20 cellular contexts compared by ENCODE assay signal in genomic region chrX:107738768-107739167, GRCh38. TPM values are rescaled to one million over a fixed set of nuclear protein-coding genes. Genes with fewer than 3 reads are reported as not detected.
A peak's percentile ranks its signal among the peaks of the same experiment; 100 is the strongest.
DNase-seq lines count a peak whose midpoint lies in the region; ATAC-seq and FAIRE-seq lines count a peak whose summit lies in the region.
"Had no signal": no experiment of that assay in that cellular context is flagged by ENCODE, and none has a peak within 500 bp of the region (broad histone marks: within the 10 kb centered on the region; RNA-seq: fewer than 3 reads in every experiment).

No MANE protein-coding gene starts in this region.

- 88% methylated on average over 7 of the region's 8 CpGs for WGBS in mesenchymal stem cell

- H3K4me1 ChIP-seq in mesenchymal stem cell (ENCODE audit: control insufficient read depth, insufficient read depth, low read depth, low read length) (peaks cover 15% of the 10 kb centered on the region), skeletal muscle tissue (ENCODE audit: control insufficient read depth in 3 of 3, insufficient read depth in 3 of 3, low read length in 3 of 3) (peaks cover 64 to 78% (median 76%) of the 10 kb centered on the region in 3 donors)
- H3K4me1 ChIP-seq: Caco-2 had no signal

- no peak overlapping the region for H2AK5ac ChIP-seq in mesenchymal stem cell (ENCODE audit: low read length, severe bottlenecking)

- H3K36me3 ChIP-seq in mesenchymal stem cell (ENCODE audit: control insufficient read depth in 1 of 2, insufficient read depth in 2 of 2, low read depth in 1 of 2, low read length in 2 of 2) (no peaks in the 10 kb centered on the region), skeletal muscle tissue (ENCODE audit: control insufficient read depth in 3 of 3, insufficient read depth in 3 of 3, low read length in 3 of 3) (no peaks in the 10 kb centered on the region)

- no peak for FAIRE-seq in GM19239 (lab: Jason Lieb, UNC)
- FAIRE-seq: astrocyte had no signal

- H2AFZ ChIP-seq in mesenchymal stem cell (ENCODE audit: low read depth, low read length): no peak overlapping the region
- H2AFZ ChIP-seq: hepatocyte had no signal

- H3K18ac ChIP-seq in mesenchymal stem cell (ENCODE audit: low read depth in 1 of 2, low read length in 2 of 2): peak overlapping the region in 1 of 2 experiments; percentile 64

- H3K9ac ChIP-seq in mesenchymal stem cell (ENCODE audit: low read length) (no peak overlapping the region), skeletal muscle tissue (ENCODE audit: low read depth in 1 of 3, low read length in 3 of 3) (peak overlapping the region in 1 of 3 donors; percentile 45)

- peak overlapping the region in 1 of 2 experiments; percentile 23 for H2BK12ac ChIP-seq in mesenchymal stem cell (ENCODE audit: low read length in 2 of 2)

- no peak overlapping the region for H4K91ac ChIP-seq in mesenchymal stem cell (ENCODE audit: low read length)

- H2BK120ac ChIP-seq in mesenchymal stem cell (ENCODE audit: low read depth, low read length): peak overlapping the region; percentile 19

- no peak overlapping the region for H3K4ac ChIP-seq in mesenchymal stem cell (ENCODE audit: low read depth in 1 of 2, low read length in 2 of 2)

- H3K23ac ChIP-seq in mesenchymal stem cell (ENCODE audit: low read length in 2 of 2): no peak overlapping the region

- H3K14ac ChIP-seq in mesenchymal stem cell (ENCODE audit: low read length in 2 of 2): no peak overlapping the region

- peak; percentile 29 for DNase-seq in LHCN-M2 (ENCODE audit: low read depth)
- DNase-seq in mesenchymal stem cell: no peak
- DNase-seq in GM19239 (ENCODE audit: insufficient read length, low spot score): no peak
- DNase-seq in NCI-H2029 (lab: John Stamatoyannopoulos, UW): no peak
- no peak for DNase-seq in NCI-H345 (lab: John Stamatoyannopoulos, UW)
- DNase-seq: activated gamma-delta T cell, Caco-2, GDM1, left colon, natural killer cell had no signal

- H2BK5ac ChIP-seq in mesenchymal stem cell (ENCODE audit: low read depth, low read length, poor library complexity, severe bottlenecking): no peak overlapping the region

- H3K4me2 ChIP-seq in mesenchymal stem cell (ENCODE audit: low read length, poor library complexity, severe bottlenecking): no peak overlapping the region
- H3K4me2 ChIP-seq: hepatocyte had no signal

- H3K9me3 ChIP-seq in mesenchymal stem cell (ENCODE audit: control insufficient read depth, low read length): no peaks in the 10 kb centered on the region
- no peaks in the 10 kb centered on the region for H3K9me3 ChIP-seq in skeletal muscle tissue (ENCODE audit: control insufficient read depth in 3 of 3, low read length in 3 of 3)
- H3K9me3 ChIP-seq: Caco-2 had no signal

- H3K79me1 ChIP-seq in mesenchymal stem cell (replicated peaks; ENCODE audit: low read length, poor library complexity, severe bottlenecking): no peaks in the 10 kb centered on the region

- peak overlapping the region; percentile 89 for H3K27ac ChIP-seq in cingulate gyrus (ENCODE audit: low read depth, low read length)
- H3K27ac ChIP-seq in mesenchymal stem cell (ENCODE audit: low read length, poor library complexity, severe bottlenecking): no peak overlapping the region
- H3K27ac ChIP-seq in skeletal muscle tissue (ENCODE audit: low read depth, low read length): peak overlapping the region; percentile 45
- H3K27ac ChIP-seq: hepatocyte had no signal

- H3K4me3 ChIP-seq in mesenchymal stem cell (ENCODE audit: insufficient read depth in 1 of 2, low read depth in 1 of 2, low read length in 2 of 2) (no peak overlapping the region), skeletal muscle tissue (ENCODE audit: low read length in 3 of 3) (no peak overlapping the region)
- H3K4me3 ChIP-seq: hepatocyte had no signal

- H3K27me3 ChIP-seq in mesenchymal stem cell (ENCODE audit: control insufficient read depth in 1 of 2, insufficient read depth in 1 of 2, low read length in 2 of 2): peaks cover 0 to 90% of the 10 kb centered on the region in 2 experiments
- peaks cover 0 to 18% (median 0%) of the 10 kb centered on the region in 3 donors for H3K27me3 ChIP-seq in skeletal muscle tissue (ENCODE audit: control insufficient read depth in 3 of 3, insufficient read depth in 3 of 3, low read length in 3 of 3)
- H3K27me3 ChIP-seq: hepatocyte had no signal

- ATAC-seq in GM18873 (IDR thresholded peaks at IDR 0.05; ENCODE audit: low FRiP score, unreplicated experiment): no peak
- ATAC-seq: esophagus mucosa, left colon, natural killer cell, WTC11 had no signal

- no peak overlapping the region for H4K8ac ChIP-seq in mesenchymal stem cell (ENCODE audit: low read length)

- peak overlapping the region; percentile 28 for H2BK15ac ChIP-seq in mesenchymal stem cell (ENCODE audit: low read depth, poor library complexity, severe bottlenecking)

RNA-seq across cellular contexts. Expression of gene TSC22D3, which starts 36.8 kb away (rescaled TPM):
- 189 and 245 TPM in 2 replicates for total RNA-seq in LHCN-M2 (2014; rRNA removed)
- polyA plus RNA-seq in LHCN-M2 (2012): 65.4 TPM
- 151 TPM for polyA plus RNA-seq in mesenchymal stem cell (2013, experiment 1 of 2)
- polyA plus RNA-seq in mesenchymal stem cell (2013, experiment 2 of 2): 131 TPM
- total RNA-seq in skeletal muscle tissue: 30.3 TPM

RNA-seq across cellular contexts. Expression of gene NCBP2L, which starts 38.8 kb away (rescaled TPM):
- total RNA-seq in LHCN-M2 (2014; rRNA removed) (0.17 TPM in 1 of 2 replicates, not detected in the other), skeletal muscle tissue (1.0 TPM)
- polyA plus RNA-seq in LHCN-M2 (2012): not detected
- not detected for polyA plus RNA-seq in mesenchymal stem cell (2013, experiment 1 of 2)
- not detected for polyA plus RNA-seq in mesenchymal stem cell (2013, experiment 2 of 2)
- total RNA-seq: astrocyte; Caco-2; dermis microvascular lymphatic vessel endothelial cell; esophagus mucosa; hepatocyte; left colon; RPMI7951; T-helper 1 cell treated with Interleukin-12 subunit alpha and Interleukin-12 subunit beta and Interleukin-4 antibody, amounts not matched to agents 30 ng/mL and 1 ng/mL, for 36 hours had no signal
